8 cellular contexts compared by ENCODE assay signal in the genomic region with DNA sequence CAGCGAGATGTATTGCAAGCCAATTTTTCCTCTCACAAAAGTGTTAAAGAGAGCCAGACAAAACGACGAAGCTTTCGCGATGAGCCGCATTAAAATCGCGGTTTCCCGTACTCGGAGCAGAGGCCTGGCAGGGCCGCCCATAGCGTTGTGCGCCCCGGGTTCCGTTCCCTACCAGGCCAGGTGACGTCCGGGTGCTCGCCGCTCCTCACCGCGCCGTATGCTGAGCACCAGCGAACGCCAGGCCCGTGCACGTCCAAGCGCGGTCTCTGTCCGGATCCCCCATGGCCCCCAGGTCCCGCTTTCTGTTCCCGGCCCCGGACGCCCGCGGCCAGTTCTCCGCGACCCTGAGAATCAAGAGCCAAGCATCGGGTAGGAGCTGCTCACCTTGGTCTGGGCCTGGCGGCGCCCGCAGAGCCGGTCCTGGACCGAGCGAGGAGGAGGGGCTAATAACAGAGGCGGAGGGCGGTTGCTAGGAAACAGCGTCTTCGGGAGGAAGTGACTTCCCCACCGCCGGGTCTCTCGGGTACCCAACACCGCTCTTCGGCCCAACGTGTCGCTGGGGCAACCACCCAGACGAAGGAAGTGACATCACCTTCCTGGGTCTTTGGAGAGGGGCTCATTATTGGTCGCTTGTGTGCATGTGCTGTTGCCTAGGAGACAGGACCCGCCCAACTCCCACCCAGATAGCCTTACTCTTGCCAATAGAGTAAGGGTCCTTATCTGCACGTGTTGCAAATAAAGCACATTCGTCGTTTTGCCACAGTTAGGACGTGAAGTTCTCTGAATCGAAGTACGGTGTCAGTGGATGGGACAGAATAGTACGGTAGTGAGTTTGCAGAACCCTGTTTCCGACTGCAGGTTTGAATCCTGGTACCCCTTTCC. TPM values are rescaled to one million over a fixed set of nuclear protein-coding genes. Genes with fewer than 3 reads are reported as not detected.
DNase-seq lines count a peak whose midpoint lies in the region; ATAC-seq and TF ChIP-seq lines count a peak whose summit lies in the region.

A gene (minus strand): TSS at position 579 of the 882 bp plus-strand sequence. CDS start 1,115 bp downstream, outside the sequence.

- no peaks in the 10 kb centered on the region for H3K4me1 ChIP-seq in IMR-90 (ENCODE audit: control insufficient read depth, insufficient read depth, low read length)
- H3K4me1 ChIP-seq in SJSA1 (replicated peaks) = peaks cover 5% of the 10 kb centered on the region
- H3K4me1 ChIP-seq in ovary (ENCODE audit: insufficient read depth) = peaks cover 1% of the 10 kb centered on the region
- H3K4me1 ChIP-seq in thymus (ENCODE audit: control insufficient read depth, insufficient read depth, low read length) = no peaks in the 10 kb centered on the region

- 2% methylated on average over 33 of the region's 66 CpGs; no CpG with 5 or more reads in 1 of the 2 experiments for WGBS in IMR-90 (ENCODE audit: extremely low coverage in 2 of 2, insufficient read length in 1 of 2), 2 experiments
- 3 to 5% (median 4%) methylated on average over 54 to 66 of the region's 66 CpGs for WGBS in ovary, 3 donors
- WGBS in thymus = 6% methylated on average over 66 of the region's 66 CpGs

- H2BK120ac ChIP-seq in IMR-90 (ENCODE audit: low read depth, low read length) = no peak within 1 kb of the TSS

- H4K20me1 ChIP-seq in IMR-90 (ENCODE audit: insufficient read depth, low read length) = no peaks in the 10 kb centered on the region

- no peak within 1 kb of the TSS for H3K27ac ChIP-seq in IMR-90 (ENCODE audit: insufficient read depth, low read length)
- no peak within 1 kb of the TSS for H3K27ac ChIP-seq in SJSA1
- no peak within 1 kb of the TSS for H3K27ac ChIP-seq in ovary
- peak within 1 kb of the TSS; percentile 46 for H3K27ac ChIP-seq in thymus (ENCODE audit: low read depth)

- no peak within 1 kb of the TSS for H2AK5ac ChIP-seq in IMR-90 (ENCODE audit: low read depth, low read length)

- CTCF ChIA-PET in IMR-90 (lab: Yijun Ruan, JAX) = interaction anchor here (0.5 kb wide), 1 partner anchor 15 kb away, joined by 3 read pairs; no protein-coding TSS in a partner anchor

- H3K27me3 ChIP-seq in IMR-90 (ENCODE audit: control insufficient read depth, insufficient read depth, low read length) (no peaks in the 10 kb centered on the region; the same call in 1 of the 2 replicates), SJSA1 (replicated peaks) (no peaks in the 10 kb centered on the region), ovary (no peaks in the 10 kb centered on the region), thymus (ENCODE audit: control insufficient read depth, insufficient read depth) (no peaks in the 10 kb centered on the region)

- H3K23ac ChIP-seq in IMR-90 (ENCODE audit: low read depth, low read length) = peak within 1 kb of the TSS; percentile 46; the same call in 1 of the 2 replicates

- peaks cover 15% of the 10 kb centered on the region for H3K4me1 Mint-ChIP-seq in activated naive CD4-positive, alpha-beta T cell treated with anti-CD3 and anti-CD28 coated beads, Interleukin-2, amount 50 U/mL, for 24 hours
- H3K4me1 Mint-ChIP-seq in glutamatergic neuron (ENCODE audit: low read depth, unreplicated experiment) = peaks cover 9% of the 10 kb centered on the region

- no peaks in the 10 kb centered on the region for H3K36me3 Mint-ChIP-seq in activated naive CD4-positive, alpha-beta T cell treated with anti-CD3 and anti-CD28 coated beads, Interleukin-2, amount 50 U/mL, for 24 hours
- no peaks in the 10 kb centered on the region for H3K36me3 Mint-ChIP-seq in glutamatergic neuron (ENCODE audit: unreplicated experiment)

- H3K14ac ChIP-seq in IMR-90 (replicated peaks; ENCODE audit: low read depth, low read length) = peak within 1 kb of the TSS; percentile 72

- H2BK15ac ChIP-seq in IMR-90 (ENCODE audit: low read depth, low read length) = no peak within 1 kb of the TSS

- H4K91ac ChIP-seq in IMR-90 (ENCODE audit: insufficient read depth, low read depth, low read length) = 0 out of 2 replicates have a peak within 1 kb of the TSS, but pooled peaks have one; percentile 29

- H3K4ac ChIP-seq in IMR-90 (ENCODE audit: low read depth, low read length) = peak within 1 kb of the TSS; percentile 73

- peak within 1 kb of the TSS; percentile 86 for H3K27ac Mint-ChIP-seq in activated naive CD4-positive, alpha-beta T cell treated with anti-CD3 and anti-CD28 coated beads, Interleukin-2, amount 50 U/mL, for 24 hours
- peak within 1 kb of the TSS; percentile 73 for H3K27ac Mint-ChIP-seq in glutamatergic neuron (ENCODE audit: unreplicated experiment)

- peak within 1 kb of the TSS; percentile 30 to 89 for H4K8ac ChIP-seq in IMR-90 (ENCODE audit: low read depth in 2 of 2, low read length in 2 of 2)

- H3K56ac ChIP-seq in IMR-90 (ENCODE audit: extremely low read depth, insufficient read depth, low read length) = no peak within 1 kb of the TSS

- H2AK9ac ChIP-seq in IMR-90 (replicated peaks; ENCODE audit: low read depth, low read length, poor library complexity) = no peak within 1 kb of the TSS

- peak within 1 kb of the TSS; percentile 92 for H2AFZ ChIP-seq in IMR-90 (replicated peaks; ENCODE audit: low read length, poor library complexity)

- BruUV-seq in IMR-90 (replicated peaks; lab: Mats Ljungman, UMichigan) = no TSS peak

- dilution Hi-C loops in IMR-90 (cut with HindIII; ENCODE audit: low sequenced_read_pairs, unreplicated experiment) = no loop called here

- DNase-seq in DMS114 treated with DMSO at 0.1 percent for 48 hours (lab: John Stamatoyannopoulos, UW; ENCODE audit: unreplicated experiment) = peak; percentile 93
- DNase-seq in IMR-90 = peak; percentile 93
- DNase-seq in SJSA1 (ENCODE audit: low read depth in 1 of 2, low spot score in 2 of 2) = peak; percentile 84 to 92
- peak; percentile 95 for DNase-seq in glutamatergic neuron
- peak; percentile 83 to 89 (median 83) for DNase-seq in ovary

- H4K5ac ChIP-seq in IMR-90 (ENCODE audit: low read depth, low read length) = peak within 1 kb of the TSS; percentile 96

- POLR2A ChIA-PET in IMR-90 (lab: Charles Lee; ENCODE audit: unreplicated experiment) = no interaction called here

- in situ Hi-C loops in IMR-90 (cut with MboI; ENCODE audit: low sequenced_read_pairs) = loop anchor here (10.0 kb wide), 1 partner anchor 392 kb away; no protein-coding TSS in a partner anchor

- H3K4me3 ChIP-seq in IMR-90 (ENCODE audit: insufficient read depth, low read depth, low read length) = peak within 1 kb of the TSS; percentile 62
- H3K4me3 ChIP-seq in SJSA1 = peak within 1 kb of the TSS; percentile 54
- peak within 1 kb of the TSS; percentile 48 for H3K4me3 ChIP-seq in ovary
- H3K4me3 ChIP-seq in thymus (ENCODE audit: low read length) = peak within 1 kb of the TSS; percentile 93

- no peak for TF ChIP-seq EP300 in ovary (IDR thresholded peaks at IDR 0.05)

- H3K9ac ChIP-seq in IMR-90 (ENCODE audit: low read depth, low read length) = peak within 1 kb of the TSS; percentile 40

- H3K27me3 Mint-ChIP-seq in activated naive CD4-positive, alpha-beta T cell treated with anti-CD3 and anti-CD28 coated beads, Interleukin-2, amount 50 U/mL, for 24 hours = no peaks in the 10 kb centered on the region
- H3K27me3 Mint-ChIP-seq in glutamatergic neuron (ENCODE audit: unreplicated experiment) = peaks cover 2% of the 10 kb centered on the region

- TF ChIP-seq RAD21 in IMR-90 (IDR thresholded peaks at IDR 0.05; ENCODE audit: low read length) = no peak

- peak within 1 kb of the TSS; percentile 95 for H3K4me2 ChIP-seq in IMR-90 (ENCODE audit: low read depth, low read length)

- no peaks in the 10 kb centered on the region for H3K79me1 ChIP-seq in IMR-90 (ENCODE audit: low read depth in 1 of 2, low read length in 2 of 2)

- H3K9me3 Mint-ChIP-seq in activated naive CD4-positive, alpha-beta T cell treated with anti-CD3 and anti-CD28 coated beads, Interleukin-2, amount 50 U/mL, for 24 hours = no peaks in the 10 kb centered on the region
- peaks cover 5% of the 10 kb centered on the region for H3K9me3 Mint-ChIP-seq in glutamatergic neuron (ENCODE audit: unreplicated experiment)

- H3K9me1 ChIP-seq in IMR-90 (ENCODE audit: insufficient read depth, low read length) = peaks cover 2% of the 10 kb centered on the region; the same call in 1 of the 2 replicates

- intact Hi-C loops in IMR-90 (cut with micrococcal nuclease) = no loop called here
- intact Hi-C loops in ovary (cut with DNase I) = no loop called here

- H2BK20ac ChIP-seq in IMR-90 (ENCODE audit: low read depth, low read length) = no peak within 1 kb of the TSS

- H3K9me3 ChIP-seq in IMR-90 (ENCODE audit: control insufficient read depth, insufficient read depth, low read length) (no peaks in the 10 kb centered on the region), SJSA1 (replicated peaks) (no peaks in the 10 kb centered on the region), ovary (no peaks in the 10 kb centered on the region), thymus (ENCODE audit: control insufficient read depth) (no peaks in the 10 kb centered on the region)

- ATAC-seq in GM21526 (IDR thresholded peaks at IDR 0.05; ENCODE audit: low FRiP score, unreplicated experiment) = peak; percentile 98
- peak; percentile 96 for ATAC-seq in IMR-90 (ENCODE audit: low read depth)

- peak within 1 kb of the TSS; percentile 94 for H3K4me3 Mint-ChIP-seq in activated naive CD4-positive, alpha-beta T cell treated with anti-CD3 and anti-CD28 coated beads, Interleukin-2, amount 50 U/mL, for 24 hours
- peak within 1 kb of the TSS; percentile 91 for H3K4me3 Mint-ChIP-seq in glutamatergic neuron (ENCODE audit: unreplicated experiment)

- TF ChIP-seq CTCF in IMR-90 (conservative IDR thresholded peaks at IDR 0.05; ENCODE audit: low read depth, low read length) = no peak
- TF ChIP-seq CTCF in glutamatergic neuron (IDR thresholded peaks at IDR 0.05; ENCODE audit: partially characterized antibody, unreplicated experiment) = no peak
- no peak for TF ChIP-seq CTCF in ovary (IDR thresholded peaks at IDR 0.05)

- TF ChIP-seq POLR2A in IMR-90 (IDR thresholded peaks at IDR 0.05; ENCODE audit: low read depth, low read length) (no peak; the same call in 1 of the 2 replicates), ovary (IDR thresholded peaks at IDR 0.05) (no peak)

- H2BK5ac ChIP-seq in IMR-90 (ENCODE audit: low read depth, low read length, poor library complexity, severe bottlenecking) = no peak within 1 kb of the TSS

- H3K18ac ChIP-seq in IMR-90 (ENCODE audit: low read depth, low read length) = peak within 1 kb of the TSS; percentile 56; the same call in 1 of the 2 replicates

- H3K36me3 ChIP-seq in IMR-90 (ENCODE audit: control insufficient read depth, insufficient read depth, low read length) (peaks cover 2% of the 10 kb centered on the region; the same call in 1 of the 2 replicates), SJSA1 (no peaks in the 10 kb centered on the region), ovary (no peaks in the 10 kb centered on the region), thymus (ENCODE audit: control insufficient read depth, insufficient read depth) (no peaks in the 10 kb centered on the region)

RNA-seq across cellular contexts. Expression of the gene that starts here (rescaled TPM):
- total RNA-seq in IMR-90 (2012; rRNA removed) (6.6 and 9.2 TPM in 2 replicates), glutamatergic neuron (ENCODE audit: unreplicated experiment) (8.1 TPM), ovary (10 to 100 TPM in 2 of 7 donors, 1 to 10 TPM in 5; 4.5 to 13.3 (median 9.0) TPM)
- polyA plus RNA-seq in IMR-90 (2012; rRNA removed) (3.2 and 4.0 TPM in 2 replicates), ovary (1 to 10 TPM; 1.9 to 7.6 TPM), thymus (2.8 TPM)
- 0.37 and 0.58 TPM in 2 replicates for polyA plus RNA-seq in IMR-90 (2012; cell fraction: cytosol; rRNA removed)
- 1.5 and 4.0 TPM in 2 replicates for polyA plus RNA-seq in IMR-90 (2012; cell fraction: nucleus; rRNA removed; ENCODE audit: low replicate concordance)
- total RNA-seq in SJSA1 (2014; rRNA removed; shearing (Covaris generic)) = 2.9 and 3.1 TPM in 2 replicates
